Comparison of ENCODE assay signal across 1 cellular context in genomic region chr5:132868754-132869153, GRCh38.
TF ChIP-seq lines count a peak whose summit lies in the region.

No MANE protein-coding gene starts in this region.

TF ChIP-seq in HepG2, 621 proteins besides CTCF, POLR2A, EP300 and RAD21:
- TF ChIP-seq ZNF704 (CRISPR knock-in tag; IDR thresholded peaks at IDR 0.05; ENCODE audit: borderline replicate concordance), result no peak
- TF ChIP-seq ZNF713 (CRISPR knock-in tag; IDR thresholded peaks at IDR 0.05), result no peak
- TF ChIP-seq POLR2AphosphoS5 (IDR thresholded peaks at IDR 0.05; ENCODE audit: low read depth, low read length), result peak; percentile 8; the same call in 1 of the 2 replicates
- TF ChIP-seq MAFF (IDR thresholded peaks at IDR 0.05; ENCODE audit: low read depth, low read length), result no peak
- no peak for TF ChIP-seq TP53 (CRISPR knock-in tag; conservative IDR thresholded peaks at IDR 0.05)
- no peak for TF ChIP-seq ZNF629 (CRISPR knock-in tag; conservative IDR thresholded peaks at IDR 0.05)
